Comparison of ENCODE assay signal across 1 cellular context in genomic region chr6:34961082-34961481, GRCh38.
TF ChIP-seq lines count a peak whose summit lies in the region.

No MANE protein-coding gene starts in this region.

TF ChIP-seq in GM23338, 12 proteins besides CTCF, POLR2A, EP300 and RAD21 (continued from another document):
- TF ChIP-seq ZNF462 (CRISPR knock-in tag; IDR thresholded peaks at IDR 0.05), result no peak
- no peak for TF ChIP-seq EZH2phosphoT487 (IDR thresholded peaks at IDR 0.05; ENCODE audit: unreplicated experiment)
